In genomic region chr6:43221046-43221773, GRCh38 we compare ENCODE assay signal across 1 cellular context.
TF ChIP-seq lines count a peak whose summit lies in the region.

No MANE protein-coding gene starts in this region.

TF ChIP-seq in WTC11, 78 proteins besides CTCF, POLR2A, EP300 and RAD21 (continued from another document):
- TF ChIP-seq, protein P1, sequence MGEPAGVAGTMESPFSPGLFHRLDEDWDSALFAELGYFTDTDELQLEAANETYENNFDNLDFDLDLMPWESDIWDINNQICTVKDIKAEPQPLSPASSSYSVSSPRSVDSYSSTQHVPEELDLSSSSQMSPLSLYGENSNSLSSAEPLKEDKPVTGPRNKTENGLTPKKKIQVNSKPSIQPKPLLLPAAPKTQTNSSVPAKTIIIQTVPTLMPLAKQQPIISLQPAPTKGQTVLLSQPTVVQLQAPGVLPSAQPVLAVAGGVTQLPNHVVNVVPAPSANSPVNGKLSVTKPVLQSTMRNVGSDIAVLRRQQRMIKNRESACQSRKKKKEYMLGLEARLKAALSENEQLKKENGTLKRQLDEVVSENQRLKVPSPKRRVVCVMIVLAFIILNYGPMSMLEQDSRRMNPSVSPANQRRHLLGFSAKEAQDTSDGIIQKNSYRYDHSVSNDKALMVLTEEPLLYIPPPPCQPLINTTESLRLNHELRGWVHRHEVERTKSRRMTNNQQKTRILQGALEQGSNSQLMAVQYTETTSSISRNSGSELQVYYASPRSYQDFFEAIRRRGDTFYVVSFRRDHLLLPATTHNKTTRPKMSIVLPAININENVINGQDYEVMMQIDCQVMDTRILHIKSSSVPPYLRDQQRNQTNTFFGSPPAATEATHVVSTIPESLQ (CRISPR knock-in tag; IDR thresholded peaks at IDR 0.05): no peak
- TF ChIP-seq MAX (CRISPR knock-in tag; IDR thresholded peaks at IDR 0.05) (no peak), ZNF219 (CRISPR knock-in tag; IDR thresholded peaks at IDR 0.05; ENCODE audit: borderline replicate concordance) (no peak), ZNF671 (CRISPR knock-in tag; IDR thresholded peaks at IDR 0.05) (no peak)
